14 cellular contexts compared by ENCODE assay signal in genomic region chr2:33059452-33060156, GRCh38.
DNase-seq lines count a peak whose midpoint lies in the region; ATAC-seq, FAIRE-seq and TF ChIP-seq lines count a peak whose summit lies in the region.
"Had no signal": no experiment of that assay in that cellular context is flagged by ENCODE, and none has a peak within 500 bp of the region (broad histone marks: within the 10 kb centered on the region; RNA-seq: fewer than 3 reads in every experiment).

No MANE protein-coding gene starts in this region.

- no peak overlapping the region for H3K4me3 Mint-ChIP-seq in astrocyte (ENCODE audit: unreplicated experiment)
- H3K4me3 Mint-ChIP-seq in T-helper 2 cell treated with Interferon-gamma antibody and Interleukin-4, amounts not matched to agents 5 μg/mL and 100 μg/mL, for 36 hours: no peak overlapping the region
- no peak overlapping the region for H3K4me3 Mint-ChIP-seq in CD8-positive, alpha-beta T cell
- H3K4me3 Mint-ChIP-seq: activated CD4-positive, alpha-beta T cell treated with anti-CD3 and anti-CD28 coated beads, Interleukin-2, amount 10 ng/mL, durations not matched to agents 24 days and 14 days; activated T-cell treated with anti-CD3 and anti-CD28 coated beads, Interleukin-2, amount 50 U/mL, for 4 hours had no signal

- H3K4me3 ChIP-seq in AG10803 (ENCODE audit: low read length): no peak overlapping the region
- H3K4me3 ChIP-seq in astrocyte (ENCODE audit: insufficient read depth, low read depth, low read length): no peak overlapping the region
- H3K4me3 ChIP-seq in pancreas: no peak overlapping the region
- H3K4me3 ChIP-seq in PC-9: no peak overlapping the region
- no peak overlapping the region for H3K4me3 ChIP-seq in CD8-positive, alpha-beta T cell (ENCODE audit: low read depth, low read length)
- H3K4me3 ChIP-seq: A549 had no signal

- peaks cover 6% of the 10 kb centered on the region for H3K9me3 Mint-ChIP-seq in astrocyte (ENCODE audit: unreplicated experiment)
- H3K9me3 Mint-ChIP-seq in T-helper 2 cell treated with Interferon-gamma antibody and Interleukin-4, amounts not matched to agents 5 μg/mL and 100 μg/mL, for 36 hours: no peaks in the 10 kb centered on the region
- peaks cover 2% of the 10 kb centered on the region for H3K9me3 Mint-ChIP-seq in CD8-positive, alpha-beta T cell
- H3K9me3 Mint-ChIP-seq: activated CD4-positive, alpha-beta T cell treated with anti-CD3 and anti-CD28 coated beads, Interleukin-2, amount 10 ng/mL, durations not matched to agents 24 days and 14 days; activated T-cell treated with anti-CD3 and anti-CD28 coated beads, Interleukin-2, amount 50 U/mL, for 4 hours had no signal

- H3K27me3 ChIP-seq in astrocyte (ENCODE audit: insufficient read depth, low read length) (no peaks in the 10 kb centered on the region), pancreas (no peaks in the 10 kb centered on the region), PC-9 (ENCODE audit: insufficient read depth, low read depth) (no peaks in the 10 kb centered on the region)
- no peaks in the 10 kb centered on the region for H3K27me3 ChIP-seq in CD8-positive, alpha-beta T cell (ENCODE audit: insufficient read depth, low read length)

- no peaks in the 10 kb centered on the region for H3K27me3 Mint-ChIP-seq in astrocyte (ENCODE audit: low read depth, unreplicated experiment)
- peaks cover 15% of the 10 kb centered on the region for H3K27me3 Mint-ChIP-seq in T-helper 2 cell treated with Interferon-gamma antibody and Interleukin-4, amounts not matched to agents 5 μg/mL and 100 μg/mL, for 36 hours (ENCODE audit: low read depth)
- peaks cover 3% of the 10 kb centered on the region for H3K27me3 Mint-ChIP-seq in CD8-positive, alpha-beta T cell (ENCODE audit: low read depth)

- FAIRE-seq in astrocyte (lab: Jason Lieb, UNC): no peak
- peak; percentile 13 for FAIRE-seq in pancreas (lab: Jason Lieb, UNC)
- FAIRE-seq: A549 had no signal

- POLR2A ChIA-PET in PC-9 (lab: Charles Lee; ENCODE audit: unreplicated experiment): no interaction called here
- POLR2A ChIA-PET in CD8-positive, alpha-beta T cell (lab: Charles Lee): no interaction called here

- peak; percentile 16 for DNase-seq in AG10803 (ENCODE audit: low read depth)
- peak; percentile 36 for DNase-seq in astrocyte (ENCODE audit: low read depth)
- no peak for DNase-seq in left cardiac atrium
- DNase-seq in pancreas: no peak
- no peak for DNase-seq in PC-9
- no peak for DNase-seq in T-helper 2 cell treated with Interferon-gamma antibody and Interleukin-4, amounts not matched to agents 5 μg/mL and 100 μg/mL, for 36 hours (ENCODE audit: low spot score)
- DNase-seq in CD8-positive, alpha-beta T cell: no peak
- DNase-seq in NCI-H510A treated with DMSO at 0.1 percent for 48 hours (lab: John Stamatoyannopoulos, UW): no peak
- DNase-seq: activated CD4-positive, alpha-beta T cell treated with anti-CD3 and anti-CD28 coated beads, Interleukin-2, amount 10 ng/mL, durations not matched to agents 24 days and 14 days; activated T-cell treated with anti-CD3 and anti-CD28 coated beads, Interleukin-2, amount 50 U/mL, for 4 hours; dermis blood vessel endothelial cell; NCI-H1694; stimulated activated CD4-positive, alpha-beta T cell treated with anti-CD3 and anti-CD28 coated beads, Interleukin-1b, Interleukin-23, amount 100 ng/mL, for 48 hours had no signal

- intact Hi-C loops in left cardiac atrium (cut with DNase I): no loop called here
- intact Hi-C loops in pancreas (cut with DNase I): no loop called here
- intact Hi-C loops in PC-9 (cut with micrococcal nuclease; ENCODE audit: unreplicated experiment): no loop called here
- intact Hi-C loops in CD8-positive, alpha-beta T cell (cut with DNase I, micrococcal nuclease): no loop called here

- ATAC-seq in left cardiac atrium (peak; percentile 65 to 89), pancreas (peak; percentile 56 to 88 (median 67))
- ATAC-seq in CD8-positive, alpha-beta T cell: no peak
- ATAC-seq: A549; activated T-cell treated with anti-CD3 and anti-CD28 coated beads, Interleukin-2, amount 50 U/mL, for 4 hours had no signal

- no peak overlapping the region for H3K9ac ChIP-seq in astrocyte (ENCODE audit: low read length)

- WGBS in pancreas, 2 donors: 64 to 71% methylated on average over 3 of the region's 3 CpGs

- H3K27ac Mint-ChIP-seq in astrocyte (ENCODE audit: unreplicated experiment): peak overlapping the region; percentile 67
- H3K27ac Mint-ChIP-seq in T-helper 2 cell treated with Interferon-gamma antibody and Interleukin-4, amounts not matched to agents 5 μg/mL and 100 μg/mL, for 36 hours: no peak overlapping the region
- no peak overlapping the region for H3K27ac Mint-ChIP-seq in CD8-positive, alpha-beta T cell
- H3K27ac Mint-ChIP-seq: activated CD4-positive, alpha-beta T cell treated with anti-CD3 and anti-CD28 coated beads, Interleukin-2, amount 10 ng/mL, durations not matched to agents 24 days and 14 days had no signal

- H3K9me3 ChIP-seq in astrocyte (ENCODE audit: insufficient read depth, low read depth, low read length): no peaks in the 10 kb centered on the region
- H3K9me3 ChIP-seq in pancreas: no peaks in the 10 kb centered on the region
- H3K9me3 ChIP-seq in PC-9 (ENCODE audit: insufficient read depth, low read depth): no peaks in the 10 kb centered on the region
- no peaks in the 10 kb centered on the region for H3K9me3 ChIP-seq in CD8-positive, alpha-beta T cell (ENCODE audit: low read length)
- H3K9me3 ChIP-seq: A549 had no signal

- no peaks in the 10 kb centered on the region for H4K20me1 ChIP-seq in astrocyte (ENCODE audit: insufficient read depth, low read length)
- H4K20me1 ChIP-seq in PC-9 (ENCODE audit: insufficient read depth): no peaks in the 10 kb centered on the region

- H3K27ac ChIP-seq in astrocyte (ENCODE audit: low read depth, low read length) (no peak overlapping the region), pancreas (no peak overlapping the region), PC-9 (no peak overlapping the region)
- H3K27ac ChIP-seq in CD8-positive, alpha-beta T cell (ENCODE audit: low read depth, low read length): no peak overlapping the region
- H3K27ac ChIP-seq: A549 had no signal

- TF ChIP-seq CTCF in AG10803 (conservative IDR thresholded peaks at IDR 0.05; ENCODE audit: low read length) (no peak), astrocyte (IDR thresholded peaks at IDR 0.05; ENCODE audit: insufficient read depth, low read depth, low read length) (no peak), pancreas (IDR thresholded peaks at IDR 0.05) (no peak), PC-9 (conservative IDR thresholded peaks at IDR 0.05) (no peak)
- TF ChIP-seq CTCF in CD8-positive, alpha-beta T cell (IDR thresholded peaks at IDR 0.05): no peak

- H3K4me1 Mint-ChIP-seq in astrocyte (ENCODE audit: low read depth, unreplicated experiment): peaks cover 36% of the 10 kb centered on the region
- no peaks in the 10 kb centered on the region for H3K4me1 Mint-ChIP-seq in T-helper 2 cell treated with Interferon-gamma antibody and Interleukin-4, amounts not matched to agents 5 μg/mL and 100 μg/mL, for 36 hours (ENCODE audit: low read depth)
- H3K4me1 Mint-ChIP-seq in CD8-positive, alpha-beta T cell (ENCODE audit: low read depth): no peaks in the 10 kb centered on the region
- H3K4me1 Mint-ChIP-seq: activated CD4-positive, alpha-beta T cell treated with anti-CD3 and anti-CD28 coated beads, Interleukin-2, amount 10 ng/mL, durations not matched to agents 24 days and 14 days had no signal

- H2AFZ ChIP-seq in astrocyte (ENCODE audit: low read depth, low read length): no peak overlapping the region
- H2AFZ ChIP-seq in PC-9: no peak overlapping the region

- no peaks in the 10 kb centered on the region for H3K79me2 ChIP-seq in astrocyte (ENCODE audit: insufficient read depth, low read length)
- no peaks in the 10 kb centered on the region for H3K79me2 ChIP-seq in PC-9 (ENCODE audit: low read depth)

- H3K4me2 ChIP-seq in astrocyte (ENCODE audit: low read length) (no peak overlapping the region), PC-9 (no peak overlapping the region)
- H3K4me2 ChIP-seq: A549 had no signal

- H3F3A ChIP-seq in PC-9 (ENCODE audit: insufficient read depth, low read depth): no peaks in the 10 kb centered on the region

- peaks cover 2% of the 10 kb centered on the region for H3K36me3 Mint-ChIP-seq in astrocyte (ENCODE audit: low read depth, unreplicated experiment)
- H3K36me3 Mint-ChIP-seq in T-helper 2 cell treated with Interferon-gamma antibody and Interleukin-4, amounts not matched to agents 5 μg/mL and 100 μg/mL, for 36 hours (ENCODE audit: low read depth): no peaks in the 10 kb centered on the region
- H3K36me3 Mint-ChIP-seq in CD8-positive, alpha-beta T cell: no peaks in the 10 kb centered on the region

- H3K9me2 ChIP-seq in PC-9 (ENCODE audit: insufficient read depth): peaks cover 4% of the 10 kb centered on the region; the same call in 1 of the 2 replicates

- CTCF ChIA-PET in PC-9 (lab: Charles Lee): no interaction called here
- CTCF ChIA-PET in CD8-positive, alpha-beta T cell (lab: Charles Lee): no interaction called here

- BruUV-seq in PC-9 (replicated peaks; lab: Mats Ljungman, UMichigan): no TSS peak

- H3K36me3 ChIP-seq in astrocyte (ENCODE audit: insufficient read depth, low read length) (no peaks in the 10 kb centered on the region), pancreas (no peaks in the 10 kb centered on the region), PC-9 (ENCODE audit: low read depth) (no peaks in the 10 kb centered on the region)
- no peaks in the 10 kb centered on the region for H3K36me3 ChIP-seq in CD8-positive, alpha-beta T cell (ENCODE audit: insufficient read depth, low read length)

- H3K4me1 ChIP-seq in astrocyte (ENCODE audit: insufficient read depth, low read length): no peaks in the 10 kb centered on the region
- H3K4me1 ChIP-seq in pancreas: no peaks in the 10 kb centered on the region
- no peaks in the 10 kb centered on the region for H3K4me1 ChIP-seq in PC-9 (replicated peaks; ENCODE audit: insufficient read depth)
- H3K4me1 ChIP-seq in CD8-positive, alpha-beta T cell (ENCODE audit: insufficient read depth, low read length): no peaks in the 10 kb centered on the region

Comparison
In these comparisons a context has a peak if more than half of its experiments do, and no peak if none do; other contexts are left out.
1. DNase-seq: peak in AG10803 (single experiment) and astrocyte (single experiment); none in left cardiac atrium (single experiment), pancreas (0 of 6), PC-9 (0 of 2), T-helper 2 cell treated with Interferon-gamma antibody and Interleukin-4, amounts not matched to agents 5 μg/mL and 100 μg/mL, for 36 hours (single experiment), CD8-positive, alpha-beta T cell (0 of 7) and NCI-H510A treated with DMSO at 0.1 percent for 48 hours (single experiment).